In the genomic region with DNA sequence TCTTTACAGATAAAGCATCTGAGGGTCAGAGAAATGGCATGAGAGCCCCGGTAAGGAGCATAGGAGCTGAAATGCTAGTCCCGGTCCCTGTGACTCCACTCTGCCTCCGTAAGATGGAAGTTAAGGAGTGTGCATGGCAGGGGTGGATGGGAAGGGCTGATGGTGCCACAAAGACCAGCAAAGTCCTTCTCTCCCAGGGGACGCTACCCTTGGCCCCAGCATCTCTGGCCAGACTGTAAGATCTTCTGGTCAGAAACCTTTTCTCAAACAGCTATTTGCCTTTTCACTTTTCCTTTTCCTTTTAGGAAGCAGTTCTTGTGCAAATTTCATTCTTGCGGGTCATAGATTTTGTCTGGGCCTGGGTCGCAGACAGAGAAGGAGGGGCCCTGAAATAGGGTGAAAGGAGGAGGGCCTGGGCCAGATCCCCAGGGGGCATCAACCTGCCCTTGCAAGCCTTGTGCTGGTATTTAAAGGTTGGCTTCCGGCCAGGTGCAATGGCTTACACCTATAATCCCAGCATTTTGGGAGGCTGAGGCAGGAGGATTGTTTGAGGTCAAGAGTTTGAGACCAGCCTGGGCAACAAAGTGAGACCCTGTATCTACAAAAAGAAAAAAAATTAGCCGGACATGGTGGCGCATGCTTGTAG, we compare ENCODE assay signal across 29 cellular contexts. TPM values are rescaled to one million over a fixed set of nuclear protein-coding genes. Genes with fewer than 3 reads are reported as not detected.
DNase-seq lines count a peak whose midpoint lies in the region; ATAC-seq and TF ChIP-seq lines count a peak whose summit lies in the region.
"Had no signal": no experiment of that assay in that cellular context is flagged by ENCODE, and none has a peak within 500 bp of the region (broad histone marks: within the 10 kb centered on the region; RNA-seq: fewer than 3 reads in every experiment).

No MANE protein-coding gene starts in this region.

- POLR2A ChIA-PET in activated naive CD8-positive, alpha-beta T cell treated with anti-CD3 and anti-CD28 coated beads, Interleukin-2, amount 10 ng/mL, durations not matched to agents 7 days and 5 days (lab: Charles Lee), result interaction anchor here (2.6 kb wide), 1 partner anchor 206 kb away, joined by 34 read pairs; a partner anchor contains a TSS

- H3K4me1 ChIP-seq in lower lobe of right lung, result peaks cover 26% of the 10 kb centered on the region
- peaks cover 0 to 17% (median 12%) of the 10 kb centered on the region in 4 donors for H3K4me1 ChIP-seq in tibial artery
- H3K4me1 ChIP-seq: pancreas had no signal

- H3K36me3 Mint-ChIP-seq in activated naive CD8-positive, alpha-beta T cell treated with anti-CD3 and anti-CD28 coated beads, Interleukin-2, amount 10 ng/mL, durations not matched to agents 7 days and 5 days, result peaks cover 8% of the 10 kb centered on the region
- H3K36me3 Mint-ChIP-seq in activated naive CD8-positive, alpha-beta T cell treated with anti-CD3 and anti-CD28 coated beads, Interleukin-2, amount 50 U/mL, for 24 hours (ENCODE audit: low read depth), result no peaks in the 10 kb centered on the region
- no peaks in the 10 kb centered on the region for H3K36me3 Mint-ChIP-seq in activated T-helper 17 cell treated with anti-CD3 and anti-CD28 coated beads, Interleukin-2, amount 50 U/mL, for 72 hours (ENCODE audit: low read depth)
- H3K36me3 Mint-ChIP-seq: activated naive CD4-positive, alpha-beta T cell treated with anti-CD3 and anti-CD28 coated beads, Interleukin-2, amount 50 U/mL, for 72 hours; type B pancreatic cell had no signal

- peaks cover 12% of the 10 kb centered on the region for H3K4me1 Mint-ChIP-seq in activated naive CD8-positive, alpha-beta T cell treated with anti-CD3 and anti-CD28 coated beads, Interleukin-2, amount 10 ng/mL, durations not matched to agents 7 days and 5 days
- H3K4me1 Mint-ChIP-seq in activated naive CD8-positive, alpha-beta T cell treated with anti-CD3 and anti-CD28 coated beads, Interleukin-2, amount 50 U/mL, for 24 hours, result no peaks in the 10 kb centered on the region
- peaks cover 4% of the 10 kb centered on the region for H3K4me1 Mint-ChIP-seq in activated T-helper 17 cell treated with anti-CD3 and anti-CD28 coated beads, Interleukin-2, amount 50 U/mL, for 72 hours
- H3K4me1 Mint-ChIP-seq: activated CD4-positive, alpha-beta T cell treated with anti-CD3 and anti-CD28 coated beads for 36 hours had no signal

- DNase-seq in activated naive CD8-positive, alpha-beta T cell treated with anti-CD3 and anti-CD28 coated beads, Interleukin-2, amount 10 ng/mL, durations not matched to agents 7 days and 5 days, result peak; percentile 24
- no peak for DNase-seq in activated naive CD8-positive, alpha-beta T cell treated with anti-CD3 and anti-CD28 coated beads, Interleukin-2, amount 50 U/mL, for 24 hours
- DNase-seq in lower lobe of right lung, result peak; percentile 21
- DNase-seq in tibial artery, result peak; percentile 18 to 48
- no peak for DNase-seq in activated gamma-delta T cell (lab: John Stamatoyannopoulos, UW)
- DNase-seq in RKO (ENCODE audit: low spot score), result no peak
- DNase-seq in effector CD8-positive, alpha-beta T cell (lab: John Stamatoyannopoulos, UW), result no peak
- DNase-seq: activated CD4-positive, alpha-beta T cell treated with anti-CD3 and anti-CD28 coated beads for 36 hours; activated T-cell treated with anti-CD3 and anti-CD28 coated beads, Interleukin-2, amount 50 U/mL, for 72 hours; central memory CD4-positive, alpha-beta T cell; COR-L47; GDM1; glutamatergic neuron; kidney glomerular epithelial cell; naive B cell; NCI-H1092; NCI-H2029 treated with DMSO at 0.1 percent for 48 hours; OCI-M1 had no signal

- no peak overlapping the region for H3K4me3 Mint-ChIP-seq in activated naive CD8-positive, alpha-beta T cell treated with anti-CD3 and anti-CD28 coated beads, Interleukin-2, amount 10 ng/mL, durations not matched to agents 7 days and 5 days
- no peak overlapping the region for H3K4me3 Mint-ChIP-seq in activated naive CD8-positive, alpha-beta T cell treated with anti-CD3 and anti-CD28 coated beads, Interleukin-2, amount 50 U/mL, for 24 hours
- H3K4me3 Mint-ChIP-seq in activated T-helper 17 cell treated with anti-CD3 and anti-CD28 coated beads, Interleukin-2, amount 50 U/mL, for 72 hours, result no peak overlapping the region
- H3K4me3 Mint-ChIP-seq: activated CD4-positive, alpha-beta T cell treated with anti-CD3 and anti-CD28 coated beads for 36 hours; activated T-cell treated with anti-CD3 and anti-CD28 coated beads, Interleukin-2, amount 50 U/mL, for 72 hours; naive B cell; stimulated activated naive CD8-positive, alpha-beta T cell treated with anti-CD3 and anti-CD28 coated beads, Interleukin-15, Interleukin-2, amounts not matched to agents 100 ng/mL and 50 ng/mL, for 24 hours; type B pancreatic cell had no signal

- H3K9me3 Mint-ChIP-seq in activated naive CD8-positive, alpha-beta T cell treated with anti-CD3 and anti-CD28 coated beads, Interleukin-2, amount 10 ng/mL, durations not matched to agents 7 days and 5 days, result peaks cover 11% of the 10 kb centered on the region
- H3K9me3 Mint-ChIP-seq in activated naive CD8-positive, alpha-beta T cell treated with anti-CD3 and anti-CD28 coated beads, Interleukin-2, amount 50 U/mL, for 24 hours, result no peaks in the 10 kb centered on the region
- H3K9me3 Mint-ChIP-seq in activated T-helper 17 cell treated with anti-CD3 and anti-CD28 coated beads, Interleukin-2, amount 50 U/mL, for 72 hours, result no peaks in the 10 kb centered on the region
- H3K9me3 Mint-ChIP-seq: activated naive CD4-positive, alpha-beta T cell treated with anti-CD3 and anti-CD28 coated beads, Interleukin-2, amount 50 U/mL, for 72 hours; stimulated activated naive CD8-positive, alpha-beta T cell treated with anti-CD3 and anti-CD28 coated beads, Interleukin-15, Interleukin-2, amounts not matched to agents 100 ng/mL and 50 ng/mL, for 24 hours; type B pancreatic cell had no signal

- H3K4me3 ChIP-seq in lower lobe of right lung (no peak overlapping the region), tibial artery (no peak overlapping the region)
- H3K4me3 ChIP-seq: pancreas had no signal

- TF ChIP-seq CTCF in lower lobe of right lung (IDR thresholded peaks at IDR 0.05) (no peak), tibial artery (IDR thresholded peaks at IDR 0.05) (no peak)

- H3K9me3 ChIP-seq in lower lobe of right lung (peaks cover 8% of the 10 kb centered on the region), tibial artery (no peaks in the 10 kb centered on the region)
- H3K9me3 ChIP-seq: pancreas had no signal

- intact Hi-C loops in lower lobe of right lung (cut with DNase I), result loop anchor here (5.0 to 10.0 kb wide), 2 partner anchors 204 to 233 kb away; a partner anchor contains a TSS
- intact Hi-C loops in tibial artery (cut with DNase I; ENCODE audit: low total_unique reads), result loop anchor here (1.0 kb wide), 1 partner anchor 206 kb away; a partner anchor contains a TSS

- H3K27ac Mint-ChIP-seq in activated naive CD8-positive, alpha-beta T cell treated with anti-CD3 and anti-CD28 coated beads, Interleukin-2, amount 10 ng/mL, durations not matched to agents 7 days and 5 days, result no peak overlapping the region
- H3K27ac Mint-ChIP-seq in activated naive CD8-positive, alpha-beta T cell treated with anti-CD3 and anti-CD28 coated beads, Interleukin-2, amount 50 U/mL, for 24 hours, result no peak overlapping the region
- H3K27ac Mint-ChIP-seq in activated T-helper 17 cell treated with anti-CD3 and anti-CD28 coated beads, Interleukin-2, amount 50 U/mL, for 72 hours, result peak overlapping the region; percentile 70
- H3K27ac Mint-ChIP-seq: activated CD4-positive, alpha-beta T cell treated with anti-CD3 and anti-CD28 coated beads for 36 hours; naive B cell; type B pancreatic cell had no signal

- H3K27me3 Mint-ChIP-seq in activated naive CD8-positive, alpha-beta T cell treated with anti-CD3 and anti-CD28 coated beads, Interleukin-2, amount 10 ng/mL, durations not matched to agents 7 days and 5 days, result peaks cover 3% of the 10 kb centered on the region
- H3K27me3 Mint-ChIP-seq in activated naive CD8-positive, alpha-beta T cell treated with anti-CD3 and anti-CD28 coated beads, Interleukin-2, amount 50 U/mL, for 24 hours, result no peaks in the 10 kb centered on the region
- no peaks in the 10 kb centered on the region for H3K27me3 Mint-ChIP-seq in activated T-helper 17 cell treated with anti-CD3 and anti-CD28 coated beads, Interleukin-2, amount 50 U/mL, for 72 hours
- H3K27me3 Mint-ChIP-seq: activated CD4-positive, alpha-beta T cell treated with anti-CD3 and anti-CD28 coated beads for 36 hours; stimulated activated naive CD8-positive, alpha-beta T cell treated with anti-CD3 and anti-CD28 coated beads, Interleukin-15, Interleukin-2, amounts not matched to agents 100 ng/mL and 50 ng/mL, for 24 hours had no signal

- H3K27ac ChIP-seq in lower lobe of right lung (no peak overlapping the region), tibial artery (no peak overlapping the region)
- H3K27ac ChIP-seq: epithelial cell of prostate, HL-60, pancreas had no signal

- ATAC-seq in activated naive CD8-positive, alpha-beta T cell treated with anti-CD3 and anti-CD28 coated beads, Interleukin-2, amount 10 ng/mL, durations not matched to agents 7 days and 5 days (ENCODE audit: low read depth), result no peak
- no peak for ATAC-seq in activated naive CD8-positive, alpha-beta T cell treated with anti-CD3 and anti-CD28 coated beads, Interleukin-2, amount 50 U/mL, for 24 hours
- ATAC-seq in activated T-helper 17 cell treated with anti-CD3 and anti-CD28 coated beads, Interleukin-2, amount 50 U/mL, for 72 hours (replicated peaks), result no peak
- ATAC-seq in lower lobe of right lung, result no peak
- ATAC-seq: activated CD4-positive, alpha-beta T cell treated with anti-CD3 and anti-CD28 coated beads for 36 hours; activated naive CD4-positive, alpha-beta T cell treated with anti-CD3 and anti-CD28 coated beads, Interleukin-2, amount 50 U/mL, for 72 hours; activated T-cell treated with anti-CD3 and anti-CD28 coated beads, Interleukin-2, amount 50 U/mL, for 72 hours; HCT116; pancreas; right cardiac atrium had no signal

- no peaks in the 10 kb centered on the region for H3K36me3 ChIP-seq in lower lobe of right lung
- H3K36me3 ChIP-seq in tibial artery, result no peaks in the 10 kb centered on the region
- H3K36me3 ChIP-seq: pancreas had no signal

- H3K27me3 ChIP-seq in lower lobe of right lung (ENCODE audit: low read depth) (no peaks in the 10 kb centered on the region), tibial artery (no peaks in the 10 kb centered on the region)
- H3K27me3 ChIP-seq: pancreas had no signal

RNA-seq across cellular contexts. Expression of a gene that starts 14.4 kb away (rescaled TPM):
- total RNA-seq in activated naive CD8-positive, alpha-beta T cell treated with anti-CD3 and anti-CD28 coated beads, Interleukin-2, amount 10 ng/mL, durations not matched to agents 7 days and 5 days, result not detected
- not detected for total RNA-seq in activated T-helper 17 cell treated with anti-CD3 and anti-CD28 coated beads, Interleukin-2, amount 50 U/mL, for 72 hours
- total RNA-seq in lower lobe of right lung, result not detected
- total RNA-seq: A673; activated CD4-positive, alpha-beta T cell treated with anti-CD3 and anti-CD28 coated beads for 36 hours; activated naive CD4-positive, alpha-beta T cell treated with anti-CD3 and anti-CD28 coated beads, Interleukin-2, amount 50 U/mL, for 72 hours; activated T-cell treated with anti-CD3 and anti-CD28 coated beads, Interleukin-2, amount 50 U/mL, for 72 hours; astrocyte; right cardiac atrium had no signal

RNA-seq across cellular contexts. Expression of a gene that starts 37.3 kb away (rescaled TPM):
- total RNA-seq in activated naive CD8-positive, alpha-beta T cell treated with anti-CD3 and anti-CD28 coated beads, Interleukin-2, amount 10 ng/mL, durations not matched to agents 7 days and 5 days, result 1 to 10 TPM; 5.0 TPM
- total RNA-seq in activated T-helper 17 cell treated with anti-CD3 and anti-CD28 coated beads, Interleukin-2, amount 50 U/mL, for 72 hours, result 10 to 100 TPM in 1 of 2 donors, 1 to 10 TPM in 1; 8.9 to 30.2 TPM
- 18.5 TPM for total RNA-seq in lower lobe of right lung

Comparison
In these comparisons a context has a peak if more than half of its experiments do, and no peak if none do; other contexts are left out.
1. DNase-seq: peak in activated naive CD8-positive, alpha-beta T cell treated with anti-CD3 and anti-CD28 coated beads, Interleukin-2, amount 10 ng/mL, durations not matched to agents 7 days and 5 days (single experiment), lower lobe of right lung (single experiment) and tibial artery (2 of 2); none in activated naive CD8-positive, alpha-beta T cell treated with anti-CD3 and anti-CD28 coated beads, Interleukin-2, amount 50 U/mL, for 24 hours (single experiment), activated gamma-delta T cell (single experiment), RKO (single experiment) and effector CD8-positive, alpha-beta T cell (single experiment).